1 cellular context compared by ENCODE assay signal in genomic region chr9:111627260-111627963, GRCh38.
TF ChIP-seq lines count a peak whose summit lies in the region.

No MANE protein-coding gene starts in this region.

TF ChIP-seq in HepG2, 621 proteins besides CTCF, POLR2A, EP300 and RAD21 (continues in another document):
- TF ChIP-seq ZNF383 (CRISPR knock-in tag; IDR thresholded peaks at IDR 0.05; ENCODE audit: borderline replicate concordance) (no peak), BORCS8-MEF2B (CRISPR knock-in tag; IDR thresholded peaks at IDR 0.05) (no peak), SRF (IDR thresholded peaks at IDR 0.05; ENCODE audit: low read depth, low read length) (peak; percentile 80), SNAPC2 (CRISPR knock-in tag; IDR thresholded peaks at IDR 0.05) (peak; percentile 73; the same call in 1 of the 2 replicates), STAG1 (CRISPR knock-in tag; IDR thresholded peaks at IDR 0.05) (peak; percentile 34; the same call in 1 of the 2 replicates), ZNF329 (CRISPR knock-in tag; IDR thresholded peaks at IDR 0.05; ENCODE audit: low read depth) (no peak), ZNF33A (CRISPR knock-in tag; IDR thresholded peaks at IDR 0.05; ENCODE audit: borderline replicate concordance) (no peak), ZBTB39 (CRISPR knock-in tag; IDR thresholded peaks at IDR 0.05) (no peak), CEBPB (IDR thresholded peaks at IDR 0.05; ENCODE audit: borderline replicate concordance, low read depth, low read length) (peak; percentile 49; the same call in 1 of the 2 replicates), MAFF (IDR thresholded peaks at IDR 0.05; ENCODE audit: low read depth, low read length) (no peak), ZBTB10 (CRISPR knock-in tag; IDR thresholded peaks at IDR 0.05; ENCODE audit: borderline replicate concordance) (0 out of 2 replicates have a peak, but pooled peaks have one; percentile 33), ZNF251 (CRISPR knock-in tag; IDR thresholded peaks at IDR 0.05) (no peak), YEATS4 (CRISPR knock-in tag; IDR thresholded peaks at IDR 0.05; ENCODE audit: borderline replicate concordance) (no peak; the same call in 1 of the 2 replicates), CREBL2 (CRISPR knock-in tag; IDR thresholded peaks at IDR 0.05; ENCODE audit: borderline replicate concordance) (no peak), SP140L (CRISPR knock-in tag; IDR thresholded peaks at IDR 0.05; ENCODE audit: borderline replicate concordance) (no peak), NFATC3 (CRISPR knock-in tag; IDR thresholded peaks at IDR 0.05) (no peak), ESRRA (CRISPR knock-in tag; IDR thresholded peaks at IDR 0.05; ENCODE audit: low read depth) (peak; percentile 95), ONECUT2 (CRISPR knock-in tag; IDR thresholded peaks at IDR 0.05) (peak; percentile 82), FOSL2 (CRISPR knock-in tag; IDR thresholded peaks at IDR 0.05) (0 out of 2 replicates have a peak, but pooled peaks have one; percentile 11), SMARCE1 (IDR thresholded peaks at IDR 0.05; ENCODE audit: borderline replicate concordance) (no peak), ZNF878 (CRISPR knock-in tag; IDR thresholded peaks at IDR 0.05) (no peak), CHD4 (IDR thresholded peaks at IDR 0.05; ENCODE audit: borderline replicate concordance, low read length) (no peak), ZNF564 (CRISPR knock-in tag; IDR thresholded peaks at IDR 0.05) (0 out of 2 replicates have a peak, but pooled peaks have one; percentile 40), ZMAT5 (CRISPR knock-in tag; IDR thresholded peaks at IDR 0.05; ENCODE audit: borderline replicate concordance, low read depth) (no peak), ZNF574 (CRISPR knock-in tag; IDR thresholded peaks at IDR 0.05) (no peak), GTF2F1 (IDR thresholded peaks at IDR 0.05; ENCODE audit: low read length) (no peak), KLF12 (CRISPR knock-in tag; IDR thresholded peaks at IDR 0.05; ENCODE audit: borderline replicate concordance) (peak; percentile 39; the same call in 1 of the 2 replicates), ZEB1 (IDR thresholded peaks at IDR 0.05; ENCODE audit: insufficient replicate concordance, low read depth) (no peak), MLX (CRISPR knock-in tag; IDR thresholded peaks at IDR 0.05) (no peak), PHF21A (CRISPR knock-in tag; IDR thresholded peaks at IDR 0.05) (0 out of 2 replicates have a peak, but pooled peaks have one; percentile 31), ZNF746 (CRISPR knock-in tag; IDR thresholded peaks at IDR 0.05) (no peak), ZNF264 (CRISPR knock-in tag; IDR thresholded peaks at IDR 0.05) (0 out of 2 replicates have a peak, but pooled peaks have one; percentile 26), ZNF740 (CRISPR knock-in tag; IDR thresholded peaks at IDR 0.05) (no peak), ZIK1 (CRISPR knock-in tag; IDR thresholded peaks at IDR 0.05; ENCODE audit: borderline replicate concordance, low read depth) (no peak), PBX3 (CRISPR knock-in tag; IDR thresholded peaks at IDR 0.05; ENCODE audit: borderline replicate concordance) (no peak), RFX5 (IDR thresholded peaks at IDR 0.05; ENCODE audit: low read depth, low read length) (no peak), RERE (CRISPR knock-in tag; IDR thresholded peaks at IDR 0.05; ENCODE audit: low read depth) (no peak), TFAP4 (IDR thresholded peaks at IDR 0.05; ENCODE audit: borderline replicate concordance, low read depth) (peak; percentile 70), HOXA7 (CRISPR knock-in tag; IDR thresholded peaks at IDR 0.05) (no peak), FOXK1 (CRISPR knock-in tag; IDR thresholded peaks at IDR 0.05; ENCODE audit: borderline replicate concordance, low read depth) (no peak), FOXJ3 (CRISPR knock-in tag; IDR thresholded peaks at IDR 0.05; ENCODE audit: borderline replicate concordance) (0 out of 2 replicates have a peak, but pooled peaks have one; percentile 15), HNRNPH1 (optimal IDR thresholded peaks at IDR 0.05; ENCODE audit: low read depth, low read length) (no peak), DRAP1 (CRISPR knock-in tag; IDR thresholded peaks at IDR 0.05) (no peak), ZGPAT (CRISPR knock-in tag; IDR thresholded peaks at IDR 0.05) (0 out of 2 replicates have a peak, but pooled peaks have one; percentile 11), ZNF230 (CRISPR knock-in tag; IDR thresholded peaks at IDR 0.05) (no peak)
